Comparison of ENCODE assay signal across 17 cellular contexts in genomic region chr5:137440800-137441199, GRCh38. TPM values are rescaled to one million over a fixed set of nuclear protein-coding genes. Genes with fewer than 3 reads are reported as not detected.
DNase-seq lines count a peak whose midpoint lies in the region; ATAC-seq, FAIRE-seq and TF ChIP-seq lines count a peak whose summit lies in the region.
"Had no signal": no experiment of that assay in that cellular context is flagged by ENCODE, and none has a peak within 500 bp of the region (broad histone marks: within the 10 kb centered on the region; RNA-seq: fewer than 3 reads in every experiment).

No MANE protein-coding gene starts in this region.

- TF ChIP-seq CTCF in bronchial epithelial cell (IDR thresholded peaks at IDR 0.05; ENCODE audit: insufficient read depth, low read length, severe bottlenecking) (no peak), adrenal gland (IDR thresholded peaks at IDR 0.05) (no peak)

- DNase-seq in NCI-H1092 (lab: John Stamatoyannopoulos, UW) (peak; percentile 13), NCI-H1092 treated with DMSO at 0.1 percent for 48 hours (lab: John Stamatoyannopoulos, UW) (no peak), NCI-H146 treated with DMSO at 0.1 percent for 48 hours (lab: John Stamatoyannopoulos, UW; ENCODE audit: unreplicated experiment) (peak; percentile 41), NCI-H345 treated with DMSO at 0.1 percent for 48 hours (lab: John Stamatoyannopoulos, UW; ENCODE audit: unreplicated experiment) (peak; percentile 24), bronchial epithelial cell (ENCODE audit: low read depth) (peak; percentile 6), adrenal gland (no peak), KBM-7 (no peak)
- DNase-seq: AML-193; CD8-positive, alpha-beta memory T cell; DMS53; GF-D8; H7 had no signal

- no peak overlapping the region for H3K4me3 ChIP-seq in bronchial epithelial cell (ENCODE audit: low read depth, low read length)
- H3K4me3 ChIP-seq in adrenal gland, result no peak overlapping the region
- H3K4me3 ChIP-seq: BLaER1, GM23338 had no signal

- no peak for ATAC-seq in GM19035 (IDR thresholded peaks at IDR 0.05; ENCODE audit: unreplicated experiment)
- ATAC-seq: GM23338 had no signal

- FAIRE-seq in bronchial epithelial cell (lab: Jason Lieb, UNC), result no peak

- no peaks in the 10 kb centered on the region for H3K4me1 ChIP-seq in adrenal gland (replicated peaks in 1 of 2)
- H3K4me1 ChIP-seq: BLaER1 had no signal

- H3K27me3 ChIP-seq in bronchial epithelial cell (ENCODE audit: control insufficient read depth, insufficient read depth, low read length) (no peaks in the 10 kb centered on the region), adrenal gland (no peaks in the 10 kb centered on the region)
- H3K27me3 ChIP-seq: BLaER1 had no signal

- H3K36me3 ChIP-seq in bronchial epithelial cell (ENCODE audit: control insufficient read depth, insufficient read depth, low read length) (no peaks in the 10 kb centered on the region), adrenal gland (replicated peaks in 1 of 2) (no peaks in the 10 kb centered on the region)
- H3K36me3 ChIP-seq: BLaER1 had no signal

- H3K9me3 ChIP-seq in adrenal gland (replicated peaks in 1 of 3), result no peaks in the 10 kb centered on the region
- H3K9me3 ChIP-seq: BLaER1 had no signal

- in situ Hi-C loops in KBM-7 (cut with MboI; ENCODE audit: low pct_unique_long_range_greater_than_20kb, low sequenced_read_pairs), result no loop called here

- no peak overlapping the region for H3K27ac ChIP-seq in adrenal gland
- H3K27ac ChIP-seq: 22Rv1, BLaER1, HL-60 had no signal

- TF ChIP-seq POLR2A in adrenal gland (IDR thresholded peaks at IDR 0.05), result no peak

- WGBS in adrenal gland, 4 donors, result 67 to 72% (median 68%) methylated on average over 3 of the region's 3 CpGs

- intact Hi-C loops in adrenal gland (cut with DNase I), result no loop called here

RNA-seq across cellular contexts. Expression of gene SPOCK1, which starts 58.3 kb away (rescaled TPM):
- total RNA-seq in bronchial epithelial cell (6.8 and 8.2 TPM in 2 replicates), adrenal gland (100 to 1,000 TPM in 1 of 8 donors, 10 to 100 TPM in 7; 35.4 to 102 (median 64.0) TPM)
- 10 to 100 TPM; 32.0 to 58.7 (median 34.6) TPM for polyA plus RNA-seq in adrenal gland
- total RNA-seq: CD8-positive, alpha-beta memory T cell had no signal
- polyA plus RNA-seq: CD8-positive, alpha-beta memory T cell had no signal

Comparison
In these comparisons a context has a peak if more than half of its experiments do, and no peak if none do; other contexts are left out.
1. DNase-seq: peak in NCI-H1092 (single experiment), NCI-H146 treated with DMSO at 0.1 percent for 48 hours (single experiment), NCI-H345 treated with DMSO at 0.1 percent for 48 hours (single experiment) and bronchial epithelial cell (single experiment); none in NCI-H1092 treated with DMSO at 0.1 percent for 48 hours (single experiment), adrenal gland (0 of 7) and KBM-7 (single experiment).